10 cellular contexts compared by ENCODE assay signal in genomic region chr12:62817556-62818271, GRCh38.
DNase-seq lines count a peak whose midpoint lies in the region; ATAC-seq and TF ChIP-seq lines count a peak whose summit lies in the region.
"Had no signal": no experiment of that assay in that cellular context is flagged by ENCODE, and none has a peak within 500 bp of the region (broad histone marks: within the 10 kb centered on the region; RNA-seq: fewer than 3 reads in every experiment).

No MANE protein-coding gene starts in this region.

- intact Hi-C loops in left ventricle myocardium inferior (cut with micrococcal nuclease): loop anchor here (10.0 kb wide), 1 partner anchor 247 kb away; no protein-coding TSS in a partner anchor

- no peak overlapping the region for H3K4me3 ChIP-seq in HUES48 (ENCODE audit: low read depth, low read length)
- no peak overlapping the region for H3K4me3 ChIP-seq in adipocyte (ENCODE audit: low read length)
- H3K4me3 ChIP-seq in left ventricle myocardium inferior: peak overlapping the region; percentile 54
- peak overlapping the region in 3 of 5 donors; percentile 28 to 47 (median 43) for H3K4me3 ChIP-seq in subcutaneous abdominal adipose tissue (ENCODE audit: low read depth in 1 of 5, low read length in 5 of 5)
- H3K4me3 ChIP-seq: thyroid gland had no signal

- TF ChIP-seq CTCF in left ventricle myocardium inferior (IDR thresholded peaks at IDR 0.05; ENCODE audit: borderline replicate concordance) (peak; percentile 28), mesothelial cell of epicardium (IDR thresholded peaks at IDR 0.05; ENCODE audit: unreplicated experiment) (no peak)

- no peak overlapping the region for H3K4me3 Mint-ChIP-seq in mesothelial cell of epicardium
- no peak overlapping the region for H3K4me3 Mint-ChIP-seq in activated T-cell treated with anti-CD3 and anti-CD28 coated beads, Interleukin-2, amount 50 U/mL, for 4 hours
- H3K4me3 Mint-ChIP-seq: activated CD8-positive, alpha-beta memory T cell treated with anti-CD3 and anti-CD28 coated beads, Interleukin-2, amount 10 ng/mL, durations not matched to agents 7 days and 5 days had no signal

- H3K36me3 Mint-ChIP-seq in mesothelial cell of epicardium: no peaks in the 10 kb centered on the region
- no peaks in the 10 kb centered on the region for H3K36me3 Mint-ChIP-seq in activated T-cell treated with anti-CD3 and anti-CD28 coated beads, Interleukin-2, amount 50 U/mL, for 4 hours (ENCODE audit: insufficient read depth)
- H3K36me3 Mint-ChIP-seq: activated CD8-positive, alpha-beta memory T cell treated with anti-CD3 and anti-CD28 coated beads, Interleukin-2, amount 10 ng/mL, durations not matched to agents 7 days and 5 days had no signal

- H3K27ac ChIP-seq in HUES48 (ENCODE audit: low read depth, low read length) (peak overlapping the region; percentile 69), left ventricle myocardium inferior (replicated peaks) (peak overlapping the region; percentile 88), subcutaneous abdominal adipose tissue (ENCODE audit: low read depth, low read length) (no peak overlapping the region)
- H3K27ac ChIP-seq: thyroid gland had no signal

- no peaks in the 10 kb centered on the region for H3K27me3 ChIP-seq in HUES48 (ENCODE audit: control insufficient read depth, insufficient read depth, low read length)
- H3K27me3 ChIP-seq in adipocyte (replicated peaks; ENCODE audit: control insufficient read depth, insufficient read depth, low read length): peaks cover 10% of the 10 kb centered on the region
- no peaks in the 10 kb centered on the region for H3K27me3 ChIP-seq in left ventricle myocardium inferior (ENCODE audit: low read depth)
- H3K27me3 ChIP-seq in subcutaneous abdominal adipose tissue (ENCODE audit: control insufficient read depth in 5 of 5, insufficient read depth in 4 of 5, low read length in 5 of 5): no peaks in the 10 kb centered on the region
- H3K27me3 ChIP-seq: thyroid gland had no signal

- no peak overlapping the region for H3K27ac Mint-ChIP-seq in mesothelial cell of epicardium
- H3K27ac Mint-ChIP-seq: activated CD8-positive, alpha-beta memory T cell treated with anti-CD3 and anti-CD28 coated beads, Interleukin-2, amount 10 ng/mL, durations not matched to agents 7 days and 5 days had no signal

- no peaks in the 10 kb centered on the region for H3K27me3 Mint-ChIP-seq in mesothelial cell of epicardium (ENCODE audit: low read depth)
- H3K27me3 Mint-ChIP-seq in activated T-cell treated with anti-CD3 and anti-CD28 coated beads, Interleukin-2, amount 50 U/mL, for 4 hours (ENCODE audit: low read depth): peaks cover 30% of the 10 kb centered on the region

- DNase-seq in adipocyte (ENCODE audit: low read depth) (peak; percentile 55), left ventricle myocardium inferior (no peak), NCI-H2081 (lab: John Stamatoyannopoulos, UW) (no peak), mesothelial cell of epicardium (ENCODE audit: low spot score in 2 of 2, unreplicated experiment in 2 of 2) (no peak), T-helper 2 cell (no peak)
- no peak for DNase-seq in activated T-cell treated with anti-CD3 and anti-CD28 coated beads, Interleukin-2, amount 50 U/mL, for 4 hours
- DNase-seq: activated CD8-positive, alpha-beta memory T cell treated with anti-CD3 and anti-CD28 coated beads, Interleukin-2, amount 10 ng/mL, durations not matched to agents 7 days and 5 days; thyroid gland had no signal

- H3K4me1 Mint-ChIP-seq in mesothelial cell of epicardium: peaks cover 6% of the 10 kb centered on the region
- H3K4me1 Mint-ChIP-seq in activated T-cell treated with anti-CD3 and anti-CD28 coated beads, Interleukin-2, amount 50 U/mL, for 4 hours (ENCODE audit: low read depth): peaks cover 4% of the 10 kb centered on the region

- H3K4me1 ChIP-seq in HUES48 (ENCODE audit: control insufficient read depth, insufficient read depth, low read length): peaks cover 15% of the 10 kb centered on the region
- no peaks in the 10 kb centered on the region for H3K4me1 ChIP-seq in adipocyte (ENCODE audit: control insufficient read depth, insufficient read depth, low read length)
- peaks cover 27% of the 10 kb centered on the region for H3K4me1 ChIP-seq in left ventricle myocardium inferior
- H3K4me1 ChIP-seq in subcutaneous abdominal adipose tissue (ENCODE audit: control insufficient read depth in 5 of 5, insufficient read depth in 5 of 5, low read length in 5 of 5): peaks cover 0 to 11% (median 8%) of the 10 kb centered on the region in 5 donors

- no peak overlapping the region for H3K9ac ChIP-seq in HUES48 (ENCODE audit: low read depth, low read length)
- no peak overlapping the region for H3K9ac ChIP-seq in adipocyte (ENCODE audit: low read length)
- H3K9ac ChIP-seq in subcutaneous abdominal adipose tissue (ENCODE audit: low read length in 5 of 5): peak overlapping the region in 1 of 5 donors; percentile 9

- H3K36me3 ChIP-seq in HUES48 (ENCODE audit: control insufficient read depth, insufficient read depth, low read length) (no peaks in the 10 kb centered on the region), adipocyte (ENCODE audit: control insufficient read depth, insufficient read depth, low read length, severe bottlenecking) (no peaks in the 10 kb centered on the region), left ventricle myocardium inferior (no peaks in the 10 kb centered on the region), subcutaneous abdominal adipose tissue (ENCODE audit: control insufficient read depth in 5 of 5, insufficient read depth in 5 of 5, low read length in 5 of 5) (no peaks in the 10 kb centered on the region)
- H3K36me3 ChIP-seq: thyroid gland had no signal

- peaks cover 5% of the 10 kb centered on the region for H3K9me3 Mint-ChIP-seq in mesothelial cell of epicardium
- H3K9me3 Mint-ChIP-seq in activated T-cell treated with anti-CD3 and anti-CD28 coated beads, Interleukin-2, amount 50 U/mL, for 4 hours: no peaks in the 10 kb centered on the region

- no peak for ATAC-seq in activated T-cell treated with anti-CD3 and anti-CD28 coated beads, Interleukin-2, amount 50 U/mL, for 4 hours
- ATAC-seq: activated CD8-positive, alpha-beta memory T cell treated with anti-CD3 and anti-CD28 coated beads, Interleukin-2, amount 10 ng/mL, durations not matched to agents 7 days and 5 days had no signal

- no peaks in the 10 kb centered on the region for H3K9me3 ChIP-seq in HUES48 (ENCODE audit: control insufficient read depth, insufficient read depth, low read length)
- no peaks in the 10 kb centered on the region for H3K9me3 ChIP-seq in adipocyte (ENCODE audit: control insufficient read depth, low read length)
- H3K9me3 ChIP-seq in left ventricle myocardium inferior (replicated peaks): no peaks in the 10 kb centered on the region
- H3K9me3 ChIP-seq in subcutaneous abdominal adipose tissue (ENCODE audit: control insufficient read depth in 5 of 5, low read length in 5 of 5): no peaks in the 10 kb centered on the region
- H3K9me3 ChIP-seq: thyroid gland had no signal

Comparison
In these comparisons a context has a peak if more than half of its experiments do, and no peak if none do; other contexts are left out.
1. H3K4me3 ChIP-seq: peak in left ventricle myocardium inferior (single experiment) and subcutaneous abdominal adipose tissue (3 of 5); none in HUES48 (single experiment) and adipocyte (single experiment).